In the genomic region with DNA sequence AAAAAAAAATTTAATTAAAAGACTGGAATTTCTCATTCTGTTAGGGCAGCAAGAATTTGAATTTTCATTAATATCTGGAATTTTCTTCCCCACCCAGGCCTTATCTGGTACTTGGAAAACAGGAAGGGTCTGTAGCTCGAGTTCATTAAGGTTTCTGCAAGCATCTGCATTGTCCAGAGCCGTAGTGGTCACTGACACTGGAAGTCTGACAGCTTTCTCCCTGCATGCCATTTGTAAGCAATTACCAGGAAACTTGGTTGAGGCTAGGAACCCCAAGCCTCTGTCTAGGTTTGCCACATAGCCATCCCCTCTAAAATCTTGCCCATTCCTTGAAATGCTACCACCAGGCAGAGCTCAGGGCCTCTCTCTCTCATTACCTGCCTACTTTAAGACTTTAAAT, we compare ENCODE assay signal across 14 cellular contexts. TPM values are rescaled to one million over a fixed set of nuclear protein-coding genes. Genes with fewer than 3 reads are reported as not detected.
DNase-seq lines count a peak whose midpoint lies in the region; ATAC-seq and TF ChIP-seq lines count a peak whose summit lies in the region.
"Had no signal": no experiment of that assay in that cellular context is flagged by ENCODE, and none has a peak within 500 bp of the region (broad histone marks: within the 10 kb centered on the region; RNA-seq: fewer than 3 reads in every experiment).

No MANE protein-coding gene starts in this region.

- TF ChIP-seq CTCF in DND-41 (IDR thresholded peaks at IDR 0.05; ENCODE audit: borderline replicate concordance, extremely low read depth, low read length, poor library complexity, severe bottlenecking) = no peak
- TF ChIP-seq CTCF in Loucy (conservative IDR thresholded peaks at IDR 0.05; ENCODE audit: low read length) = no peak
- no peak for TF ChIP-seq CTCF in parathyroid adenoma (IDR thresholded peaks at IDR 0.05)
- no peak for TF ChIP-seq CTCF in osteocyte (IDR thresholded peaks at IDR 0.05)
- no peak for TF ChIP-seq CTCF in lower leg skin (IDR thresholded peaks at IDR 0.05)

- no peak overlapping the region for H3K27ac Mint-ChIP-seq in osteocyte (ENCODE audit: unreplicated experiment)
- H3K27ac Mint-ChIP-seq: HFFc6 had no signal

- peaks cover 18% of the 10 kb centered on the region for H3K27me3 ChIP-seq in DND-41 (ENCODE audit: insufficient read depth, low read length, poor library complexity)
- no peaks in the 10 kb centered on the region for H3K27me3 ChIP-seq in Loucy (ENCODE audit: insufficient read depth, low read length, poor library complexity, severe bottlenecking)
- H3K27me3 ChIP-seq in parathyroid adenoma (ENCODE audit: control insufficient read depth, insufficient read depth, low read length) = no peaks in the 10 kb centered on the region
- H3K27me3 ChIP-seq: BLaER1 had no signal

- intact Hi-C loops in lower leg skin (cut with DNase I; ENCODE audit: low total_unique reads) = loop anchor here (5.0 kb wide), 1 partner anchor 1789 kb away; no protein-coding TSS in a partner anchor

- H3K9me3 Mint-ChIP-seq in osteocyte (ENCODE audit: unreplicated experiment) = no peaks in the 10 kb centered on the region
- H3K9me3 Mint-ChIP-seq: CD8-positive, alpha-beta memory T cell; HFFc6 had no signal

- no peak for ATAC-seq in DND-41 (ENCODE audit: insufficient read depth, low read depth)
- ATAC-seq: A549 had no signal

- in situ Hi-C loops in ACHN (cut with HindIII; ENCODE audit: low pct_ligation_motif_present, low pct_unique_long_range_greater_than_20kb, low sequenced_read_pairs) = no loop called here

- H3K4me1 Mint-ChIP-seq in osteocyte (ENCODE audit: unreplicated experiment) = peaks cover 7% of the 10 kb centered on the region

- H3K36me3 Mint-ChIP-seq in osteocyte (ENCODE audit: unreplicated experiment) = no peaks in the 10 kb centered on the region

- H3F3A ChIP-seq in Loucy (ENCODE audit: low read depth) = no peaks in the 10 kb centered on the region

- H3K4me3 Mint-ChIP-seq in osteocyte (ENCODE audit: unreplicated experiment) = no peak overlapping the region
- H3K4me3 Mint-ChIP-seq: CD8-positive, alpha-beta memory T cell; HFFc6 had no signal

- WGBS in lower leg skin, 2 donors = 48 to 73% methylated on average over 2 of the region's 2 CpGs

- DNase-seq in DND-41 = no peak
- peak; percentile 55 for DNase-seq in islet precursor cell
- no peak for DNase-seq in osteocyte (ENCODE audit: extremely low spot score, unreplicated experiment)
- no peak for DNase-seq in lower leg skin (ENCODE audit: low spot score in 2 of 2)
- DNase-seq in ACHN = no peak
- DNase-seq in DMS79 (lab: John Stamatoyannopoulos, UW) = no peak
- DNase-seq: Caco-2; CD8-positive, alpha-beta memory T cell; HCEC 1CT; HFFc6 had no signal

- H2AFZ ChIP-seq in DND-41 (ENCODE audit: low read depth, low read length) = peak overlapping the region; percentile 11; the same call in 1 of the 2 replicates
- H2AFZ ChIP-seq in Loucy (ENCODE audit: low read length) = peak overlapping the region; percentile 54
- peak overlapping the region; percentile 22 for H2AFZ ChIP-seq in parathyroid adenoma

- H3K4me2 ChIP-seq in DND-41 (ENCODE audit: insufficient read depth, low read length) (no peak overlapping the region), Loucy (ENCODE audit: low read depth, low read length, poor library complexity, severe bottlenecking) (no peak overlapping the region), parathyroid adenoma (ENCODE audit: low read length) (no peak overlapping the region)
- H3K4me2 ChIP-seq: A549, BLaER1 had no signal

- H3K9me3 ChIP-seq in DND-41 (ENCODE audit: insufficient read depth, low read length, severe bottlenecking) (no peaks in the 10 kb centered on the region), Loucy (ENCODE audit: insufficient read depth, low read depth, low read length) (no peaks in the 10 kb centered on the region), parathyroid adenoma (ENCODE audit: control insufficient read depth, low read length) (no peaks in the 10 kb centered on the region)
- H3K9me3 ChIP-seq: A549, BLaER1, Caco-2 had no signal

- H3K9me2 ChIP-seq in Loucy (replicated peaks; ENCODE audit: low read depth, low read length) = no peaks in the 10 kb centered on the region

- H3K4me3 ChIP-seq in DND-41 (ENCODE audit: low read depth in 1 of 2, low read length in 2 of 2) = no peak overlapping the region
- H3K4me3 ChIP-seq in Loucy (ENCODE audit: low read length, poor library complexity, severe bottlenecking) = no peak overlapping the region
- H3K4me3 ChIP-seq in parathyroid adenoma (ENCODE audit: low read depth, low read length) = no peak overlapping the region
- no peak overlapping the region for H3K4me3 ChIP-seq in lower leg skin (ENCODE audit: low read depth, poor library complexity, severe bottlenecking)
- H3K4me3 ChIP-seq: A549, BLaER1 had no signal

- H3K27ac ChIP-seq in DND-41 (ENCODE audit: low read length) (no peak overlapping the region), parathyroid adenoma (no peak overlapping the region)
- H3K27ac ChIP-seq: BLaER1 had no signal

- no peaks in the 10 kb centered on the region for H3K36me3 ChIP-seq in DND-41 (ENCODE audit: insufficient read depth, low read length)
- no peaks in the 10 kb centered on the region for H3K36me3 ChIP-seq in Loucy (ENCODE audit: insufficient read depth, low read length)
- no peaks in the 10 kb centered on the region for H3K36me3 ChIP-seq in parathyroid adenoma (ENCODE audit: control insufficient read depth, insufficient read depth, low read length)
- H3K36me3 ChIP-seq: BLaER1 had no signal

- no peaks in the 10 kb centered on the region for H4K20me1 ChIP-seq in DND-41 (ENCODE audit: insufficient read depth, low read length)
- H4K20me1 ChIP-seq in Loucy (ENCODE audit: insufficient read depth, low read length, poor library complexity, severe bottlenecking) = no peaks in the 10 kb centered on the region
- H4K20me1 ChIP-seq: BLaER1 had no signal

- H3K27me3 Mint-ChIP-seq in osteocyte (ENCODE audit: unreplicated experiment) = peaks cover 4% of the 10 kb centered on the region

- H3K79me2 ChIP-seq in DND-41 (ENCODE audit: insufficient read depth, low read length) = no peaks in the 10 kb centered on the region
- H3K79me2 ChIP-seq in Loucy (ENCODE audit: insufficient read depth, low read length) = no peaks in the 10 kb centered on the region
- no peaks in the 10 kb centered on the region for H3K79me2 ChIP-seq in parathyroid adenoma

- H3K9ac ChIP-seq in DND-41 (ENCODE audit: low read depth, low read length) (no peak overlapping the region), Loucy (ENCODE audit: low read depth, low read length, poor library complexity, severe bottlenecking) (no peak overlapping the region), parathyroid adenoma (no peak overlapping the region)
- H3K9ac ChIP-seq: BLaER1 had no signal

- no peak for TF ChIP-seq POLR2A in lower leg skin (IDR thresholded peaks at IDR 0.05)

- H3K4me1 ChIP-seq in DND-41 (ENCODE audit: insufficient read depth, low read length) = peaks cover 8% of the 10 kb centered on the region
- peaks cover 8% of the 10 kb centered on the region for H3K4me1 ChIP-seq in Loucy (ENCODE audit: insufficient read depth, low read length, poor library complexity, severe bottlenecking)
- H3K4me1 ChIP-seq in parathyroid adenoma = no peaks in the 10 kb centered on the region
- H3K4me1 ChIP-seq: Caco-2 had no signal

RNA-seq across cellular contexts. Expression of a gene that starts 5.4 kb away (rescaled TPM):
- total RNA-seq in osteocyte (19.8 and 22.1 TPM in 2 replicates), lower leg skin (1 to 10 TPM; 1.0 to 1.8 (median 1.2) TPM)
